11 cellular contexts compared by ENCODE assay signal in genomic region chrX:103763541-103763940, GRCh38. TPM values are rescaled to one million over a fixed set of nuclear protein-coding genes. Genes with fewer than 3 reads are reported as not detected.
"Had no signal": no experiment of that assay in that cellular context is flagged by ENCODE, and none has a peak within 500 bp of the region (broad histone marks: within the 10 kb centered on the region; RNA-seq: fewer than 3 reads in every experiment).

No MANE protein-coding gene starts in this region.

RNA-seq across cellular contexts. Expression of gene PLP1, which starts 13.1 kb away (rescaled TPM):
- total RNA-seq: activated CD4-positive, alpha-beta T cell treated with anti-CD3 and anti-CD28 coated beads, Interleukin-2, amount 10 ng/mL, durations not matched to agents 24 days and 14 days; activated CD8-positive, alpha-beta memory T cell treated with anti-CD3 and anti-CD28 coated beads for 36 hours; activated CD8-positive, alpha-beta T cell treated with anti-CD3 and anti-CD28 coated beads for 36 hours; activated naive CD8-positive, alpha-beta T cell treated with anti-CD3 and anti-CD28 coated beads for 36 hours; activated T-cell treated with anti-CD3 and anti-CD28 coated beads, Interleukin-2, amount 50 U/mL, for 72 hours; activated T-helper 17 cell treated with anti-CD3 and anti-CD28 coated beads, Interleukin-2, amount 50 U/mL, for 72 hours had no signal

RNA-seq across cellular contexts. Expression of gene TMEM31, which starts 52.8 kb away (rescaled TPM):
- total RNA-seq: activated CD4-positive, alpha-beta T cell treated with anti-CD3 and anti-CD28 coated beads, Interleukin-2, amount 10 ng/mL, durations not matched to agents 24 days and 14 days; activated naive CD8-positive, alpha-beta T cell treated with anti-CD3 and anti-CD28 coated beads for 36 hours; activated T-helper 17 cell treated with anti-CD3 and anti-CD28 coated beads, Interleukin-2, amount 50 U/mL, for 72 hours; ascending aorta; body of pancreas; breast epithelium; cardiac septum; Right ventricle myocardium superior had no signal
